ENCODE assay signal across 1 cellular context in genomic region chr16:79599256-79599836, GRCh38.
TF ChIP-seq lines count a peak whose summit lies in the region.

No MANE protein-coding gene starts in this region.

TF ChIP-seq in SK-N-SH, 30 proteins besides CTCF, POLR2A, EP300 and RAD21 (continued from another document):
- TF ChIP-seq MEF2A (IDR thresholded peaks at IDR 0.05; ENCODE audit: borderline replicate concordance, low read depth) (no peak), FOSL2 (IDR thresholded peaks at IDR 0.05; ENCODE audit: borderline replicate concordance, low read depth) (no peak), GABPA (IDR thresholded peaks at IDR 0.05; ENCODE audit: low read depth) (no peak), TCF12 (IDR thresholded peaks at IDR 0.05) (no peak)
